ENCODE assay signal across 9 cellular contexts in genomic region chr22:41403532-41404318, GRCh38. TPM values are rescaled to one million over a fixed set of nuclear protein-coding genes. Genes with fewer than 3 reads are reported as not detected.
DNase-seq lines count a peak whose midpoint lies in the region; ATAC-seq and TF ChIP-seq lines count a peak whose summit lies in the region.
"Had no signal": no experiment of that assay in that cellular context is flagged by ENCODE, and none has a peak within 500 bp of the region (broad histone marks: within the 10 kb centered on the region; RNA-seq: fewer than 3 reads in every experiment).

No MANE protein-coding gene starts in this region.

- WGBS in transverse colon (ENCODE audit: low coverage in 1 of 2), 2 donors: 15 to 57% methylated on average over 3 to 17 of the region's 18 CpGs

- no TSS peak for BruUV-seq in Calu3 (replicated peaks; lab: Mats Ljungman, UMichigan)

- peaks cover 15 to 23% (median 18%) of the 10 kb centered on the region in 4 donors for H3K4me1 ChIP-seq in transverse colon

- POLR2A ChIA-PET in activated naive CD8-positive, alpha-beta T cell treated with anti-CD3 and anti-CD28 coated beads, Interleukin-2, amount 10 ng/mL, durations not matched to agents 7 days and 5 days (lab: Charles Lee): interaction anchor here (1.2 to 2.4 kb wide), 5 partner anchors 42 to 123 kb away, joined by 5 to 15 read pairs (median 12); partner anchors contain the start of genes ACO2, PHF5A and TOB2

- no peaks in the 10 kb centered on the region for H3K27me3 ChIP-seq in transverse colon

- no peak overlapping the region for H3K27ac Mint-ChIP-seq in Calu3 (ENCODE audit: unreplicated experiment)
- peak overlapping the region; percentile 70 for H3K27ac Mint-ChIP-seq in activated naive CD8-positive, alpha-beta T cell treated with anti-CD3 and anti-CD28 coated beads, Interleukin-2, amount 10 ng/mL, durations not matched to agents 7 days and 5 days
- H3K27ac Mint-ChIP-seq: dendritic cell treated with granulocyte-macrophage colony-stimulating factor and Interleukin-4, amounts not matched to agents 40 ng/mL and 50 ng/mL, for 4 days had no signal

- CTCF ChIA-PET in Calu3 (lab: Charles Lee): interaction anchor here (0.6 to 4.5 kb wide), 15 partner anchors 9 to 193 kb away, joined by 3 to 34 read pairs (median 5); partner anchors contain the start of genes ACO2 and PHF5A

- H3K4me1 Mint-ChIP-seq in Calu3 (ENCODE audit: low read depth, unreplicated experiment): peaks cover 21% of the 10 kb centered on the region
- H3K4me1 Mint-ChIP-seq in activated naive CD8-positive, alpha-beta T cell treated with anti-CD3 and anti-CD28 coated beads, Interleukin-2, amount 10 ng/mL, durations not matched to agents 7 days and 5 days: peaks cover 5% of the 10 kb centered on the region

- peak overlapping the region; percentile 2 for H3K4me3 Mint-ChIP-seq in Calu3 (ENCODE audit: low read depth, unreplicated experiment)
- H3K4me3 Mint-ChIP-seq in activated naive CD8-positive, alpha-beta T cell treated with anti-CD3 and anti-CD28 coated beads, Interleukin-2, amount 10 ng/mL, durations not matched to agents 7 days and 5 days: peak overlapping the region; percentile 49
- H3K4me3 Mint-ChIP-seq: dendritic cell treated with granulocyte-macrophage colony-stimulating factor and Interleukin-4, amounts not matched to agents 40 ng/mL and 50 ng/mL, for 4 days had no signal

- H3K9me3 ChIP-seq in transverse colon: no peaks in the 10 kb centered on the region

- H3K9me3 Mint-ChIP-seq in Calu3 (ENCODE audit: low read depth, unreplicated experiment): no peaks in the 10 kb centered on the region
- H3K9me3 Mint-ChIP-seq in activated naive CD8-positive, alpha-beta T cell treated with anti-CD3 and anti-CD28 coated beads, Interleukin-2, amount 10 ng/mL, durations not matched to agents 7 days and 5 days: no peaks in the 10 kb centered on the region
- H3K9me3 Mint-ChIP-seq: dendritic cell treated with granulocyte-macrophage colony-stimulating factor and Interleukin-4, amounts not matched to agents 40 ng/mL and 50 ng/mL, for 4 days had no signal

- H3K27me3 Mint-ChIP-seq in Calu3 (ENCODE audit: unreplicated experiment): no peaks in the 10 kb centered on the region
- H3K27me3 Mint-ChIP-seq in activated naive CD8-positive, alpha-beta T cell treated with anti-CD3 and anti-CD28 coated beads, Interleukin-2, amount 10 ng/mL, durations not matched to agents 7 days and 5 days: no peaks in the 10 kb centered on the region
- H3K27me3 Mint-ChIP-seq: dendritic cell treated with granulocyte-macrophage colony-stimulating factor and Interleukin-4, amounts not matched to agents 40 ng/mL and 50 ng/mL, for 4 days had no signal

- peak; percentile 94 for TF ChIP-seq CTCF in Calu3 (IDR thresholded peaks at IDR 0.05; ENCODE audit: unreplicated experiment)
- peak; percentile 95 to 98 (median 96) for TF ChIP-seq CTCF in transverse colon (IDR thresholded peaks at IDR 0.05)

- TF ChIP-seq EP300 in transverse colon (IDR thresholded peaks at IDR 0.05; ENCODE audit: low read depth): peak; percentile 29

- in situ Hi-C loops in transverse colon (cut with MboI; ENCODE audit: low pct_ligation_motif_present in 1 of 4, low pct_unique_long_range_greater_than_20kb in 1 of 4, low sequenced_read_pairs in 3 of 4): loop anchor here in 2 of 4 donors (5.0 to 10.0 kb wide), 2 partner anchors 111 to 124 kb away; no protein-coding TSS in a partner anchor

- no peak overlapping the region for H3K4me3 ChIP-seq in transverse colon

- peaks cover 9% of the 10 kb centered on the region for H3K36me3 Mint-ChIP-seq in Calu3 (ENCODE audit: insufficient read depth, unreplicated experiment)
- H3K36me3 Mint-ChIP-seq in activated naive CD8-positive, alpha-beta T cell treated with anti-CD3 and anti-CD28 coated beads, Interleukin-2, amount 10 ng/mL, durations not matched to agents 7 days and 5 days: no peaks in the 10 kb centered on the region

- intact Hi-C loops in Calu3 (cut with micrococcal nuclease; ENCODE audit: unreplicated experiment) (loop anchor here (1.0 kb wide), 1 partner anchor 114 kb away; no protein-coding TSS in a partner anchor), head of caudate nucleus (cut with DNase I) (loop anchor here (5.0 kb wide), 1 partner anchor 124 kb away; no protein-coding TSS in a partner anchor), posterior cingulate gyrus (cut with DNase I) (loop anchor here (1.0 to 2.0 kb wide), 2 partner anchors 105 to 114 kb away; no protein-coding TSS in a partner anchor), transverse colon (cut with DNase I; ENCODE audit: low total_unique reads) (loop anchor here (5.0 kb wide), 1 partner anchor 114 kb away; no protein-coding TSS in a partner anchor)

- peak; percentile 59 for ATAC-seq in GM21717 (IDR thresholded peaks at IDR 0.05; ENCODE audit: unreplicated experiment)
- peak; percentile 99 for ATAC-seq in activated naive CD8-positive, alpha-beta T cell treated with anti-CD3 and anti-CD28 coated beads, Interleukin-2, amount 10 ng/mL, durations not matched to agents 7 days and 5 days (ENCODE audit: low read depth)

- H3K27ac ChIP-seq in transverse colon: peak overlapping the region; percentile 6 to 57 (median 36)

- H3K36me3 ChIP-seq in transverse colon: no peaks in the 10 kb centered on the region

- DNase-seq in Calu3: peak; percentile 95
- peak; percentile 69 for DNase-seq in NCI-H1092 (lab: John Stamatoyannopoulos, UW)
- peak; percentile 73 for DNase-seq in T follicular helper cell (ENCODE audit: low read depth)
- DNase-seq in activated naive CD8-positive, alpha-beta T cell treated with anti-CD3 and anti-CD28 coated beads, Interleukin-2, amount 10 ng/mL, durations not matched to agents 7 days and 5 days: peak; percentile 81
- DNase-seq in head of caudate nucleus: peak; percentile 93 to 100 (median 98)
- peak; percentile 93 to 100 (median 98) for DNase-seq in posterior cingulate gyrus
- DNase-seq in transverse colon: peak; percentile 89

- TF ChIP-seq POLR2A in transverse colon (IDR thresholded peaks at IDR 0.05): no peak

RNA-seq across cellular contexts. Expression of gene TEF, which starts 22.0 kb away (rescaled TPM):
- total RNA-seq in Calu3 (2022) (4.6 and 6.3 TPM in 2 replicates), transverse colon (10 to 100 TPM; 22.9 to 47.9 (median 34.0) TPM)
- total RNA-seq in activated naive CD8-positive, alpha-beta T cell treated with anti-CD3 and anti-CD28 coated beads, Interleukin-2, amount 10 ng/mL, durations not matched to agents 7 days and 5 days: 1 to 10 TPM; 3.6 to 4.0 TPM

RNA-seq across cellular contexts. Expression of gene TOB2, which starts 42.9 kb away (rescaled TPM):
- total RNA-seq in Calu3 (2022) (57.3 and 64.1 TPM in 2 replicates), transverse colon (10 to 100 TPM; 22.7 to 64.0 (median 49.7) TPM)
- 10 to 100 TPM; 35.7 to 35.9 TPM for total RNA-seq in activated naive CD8-positive, alpha-beta T cell treated with anti-CD3 and anti-CD28 coated beads, Interleukin-2, amount 10 ng/mL, durations not matched to agents 7 days and 5 days
